In the genomic region with DNA sequence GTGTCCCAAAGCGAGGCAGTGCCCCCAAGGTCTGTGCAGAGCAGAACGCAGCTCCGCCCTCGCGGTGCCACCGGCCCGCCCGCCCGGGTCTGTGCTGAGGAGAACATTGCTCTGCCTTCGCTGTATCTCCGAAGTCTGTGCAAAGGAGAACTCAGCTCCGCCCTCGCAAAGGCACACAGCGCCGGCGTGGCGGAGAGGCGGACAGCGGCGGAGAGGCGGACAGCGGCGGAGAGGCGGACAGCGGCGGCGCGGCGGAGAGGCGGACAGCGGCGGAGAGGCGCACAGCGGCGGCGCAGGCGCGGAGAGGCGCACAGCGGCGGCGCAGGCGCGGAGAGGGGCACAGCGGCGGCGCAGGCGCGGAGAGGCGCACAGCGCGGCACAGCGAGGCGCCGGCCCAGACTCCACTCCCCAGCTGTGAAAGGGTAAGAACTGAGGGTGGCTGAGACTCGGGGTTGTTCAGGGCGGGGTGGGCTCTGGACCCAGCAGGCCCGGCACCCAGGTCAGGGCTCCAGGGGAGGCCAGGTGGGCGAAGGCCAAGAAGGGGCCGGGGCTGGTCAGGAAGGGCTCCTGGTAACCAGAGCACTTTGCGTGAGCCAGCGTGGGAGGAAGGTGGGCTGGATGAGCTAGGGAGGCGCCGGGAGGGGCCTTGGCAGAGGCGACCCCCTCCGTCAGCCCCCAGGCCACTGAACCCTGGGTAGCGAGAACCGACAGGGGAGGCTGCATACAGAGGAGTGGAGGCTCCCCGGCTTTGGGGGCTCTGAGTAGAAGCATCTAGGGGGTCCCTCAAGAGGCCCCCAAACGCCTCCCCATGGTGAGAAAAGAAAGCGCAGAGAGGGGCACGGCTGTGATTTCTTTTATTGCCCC, we compare ENCODE assay signal across 8 cellular contexts. TPM values are rescaled to one million over a fixed set of nuclear protein-coding genes. Genes with fewer than 3 reads are reported as not detected.
DNase-seq lines count a peak whose midpoint lies in the region; ATAC-seq, FAIRE-seq and TF ChIP-seq lines count a peak whose summit lies in the region.
"Not testable (repeated sequence)": the region's sequence is repeated elsewhere in the genome, so short reads cannot be mapped to it uniquely, and the experiment has no call there.

No MANE protein-coding gene starts in this region.

- not testable (repeated sequence) for H3K27me3 ChIP-seq in gastrocnemius medialis

- H3K4me1 ChIP-seq in gastrocnemius medialis: not testable (repeated sequence)

- peak overlapping the region; percentile 81 to 91 (median 88) for H3K4me3 Mint-ChIP-seq in immature natural killer cell

- ATAC-seq in HG03064 (IDR thresholded peaks at IDR 0.05; ENCODE audit: low read depth, unreplicated experiment) (peak; percentile 89), gastrocnemius medialis (peak; percentile 96)

- H3K9me3 Mint-ChIP-seq in immature natural killer cell: not testable (repeated sequence)

- DNase-seq in NCI-H446 (lab: John Stamatoyannopoulos, UW): peak; percentile 13 to 56
- DNase-seq in activated CD4-positive, CD25-positive, alpha-beta regulatory T cell treated with anti-CD3 and anti-CD28 coated beads, Interleukin-2, amount 50 U/mL, for 72 hours: peak; percentile 86
- peak; percentile 65 to 70 for DNase-seq in cardiac fibroblast (ENCODE audit: low read depth in 2 of 2)
- DNase-seq in immature natural killer cell: peak; percentile 81 to 85 (median 83)
- peak; percentile 11 to 49 for DNase-seq in gastrocnemius medialis
- DNase-seq in urothelium cell line (ENCODE audit: low spot score): peak; percentile 12

- H3K27me3 Mint-ChIP-seq in immature natural killer cell (ENCODE audit: low read depth in 3 of 3): not testable (repeated sequence)

- H3K36me3 ChIP-seq in gastrocnemius medialis: not testable (repeated sequence)

- not testable (repeated sequence) for FAIRE-seq in urothelium cell line (lab: Jason Lieb, UNC)

- not testable (repeated sequence) for H3K36me3 Mint-ChIP-seq in immature natural killer cell

- peak overlapping the region; percentile 66 to 73 for H3K4me3 ChIP-seq in cardiac fibroblast (replicated peaks in 1 of 2; ENCODE audit: low read depth in 2 of 2, low read length in 2 of 2)
- H3K4me3 ChIP-seq in gastrocnemius medialis: peak overlapping the region; percentile 77 to 97 (median 86)

- peak; percentile 41 for TF ChIP-seq CTCF in cardiac fibroblast (IDR thresholded peaks at IDR 0.05; ENCODE audit: low read depth, low read length)
- TF ChIP-seq CTCF in gastrocnemius medialis (IDR thresholded peaks at IDR 0.05 in 4 of 5, conservative IDR thresholded peaks at IDR 0.05 in 1 of 5): not testable (repeated sequence)

- H3K27ac ChIP-seq in gastrocnemius medialis: peak overlapping the region; percentile 85 to 91 (median 87)

- peak; percentile 48 for TF ChIP-seq POLR2A in GM15510 (IDR thresholded peaks at IDR 0.05; ENCODE audit: borderline replicate concordance, extremely low read depth, insufficient read length)
- TF ChIP-seq POLR2A in gastrocnemius medialis (IDR thresholded peaks at IDR 0.05): peak; percentile 57 to 75

- peaks cover 27 to 31% of the 10 kb centered on the region in 2 donors for H3K4me1 Mint-ChIP-seq in immature natural killer cell

- in situ Hi-C loops in gastrocnemius medialis (cut with MboI; ENCODE audit: low sequenced_read_pairs in 4 of 4): not testable (repeated sequence)

- intact Hi-C loops in gastrocnemius medialis (cut with DNase I; ENCODE audit: low total_unique reads): not testable (repeated sequence)

- peak overlapping the region; percentile 62 to 86 (median 72) for H3K27ac Mint-ChIP-seq in immature natural killer cell

- not testable (repeated sequence) for H3K9me3 ChIP-seq in gastrocnemius medialis

RNA-seq across cellular contexts. Expression of gene VPREB1, which starts 53.4 kb away (rescaled TPM):
- not detected for polyA plus RNA-seq in immature natural killer cell
- not detected for total RNA-seq in gastrocnemius medialis

Comparison
In these comparisons a context has a peak if more than half of its experiments do, and no peak if none do; other contexts are left out.
1. Peak in every context shown above with its lines: DNase-seq, ATAC-seq, H3K4me3 ChIP-seq and H3K27ac ChIP-seq.
2. DNase-seq: peak in every context shown above with its lines; median percentile 86 in activated CD4-positive, CD25-positive, alpha-beta regulatory T cell treated with anti-CD3 and anti-CD28 coated beads, Interleukin-2, amount 50 U/mL, for 72 hours; 83 in immature natural killer cell; 68 in cardiac fibroblast; 34 in NCI-H446; 30 in gastrocnemius medialis; 12 in urothelium cell line.